Comparison of ENCODE assay signal across 14 cellular contexts in genomic region chr15:42215854-42216829, GRCh38. TPM values are rescaled to one million over a fixed set of nuclear protein-coding genes. Genes with fewer than 3 reads are reported as not detected.
A peak's percentile ranks its signal among the peaks of the same experiment; 100 is the strongest.
DNase-seq lines count a peak whose midpoint lies in the region; ATAC-seq, FAIRE-seq and TF ChIP-seq lines count a peak whose summit lies in the region.
"Had no signal": no experiment of that assay in that cellular context is flagged by ENCODE, and none has a peak within 500 bp of the region (broad histone marks: within the 10 kb centered on the region; RNA-seq: fewer than 3 reads in every experiment).

No MANE protein-coding gene starts in this region.

- H3K9me3 ChIP-seq in SK-N-SH: no peaks in the 10 kb centered on the region
- H3K9me3 ChIP-seq: esophagus muscularis mucosa, vagina had no signal

- H3K27me3 ChIP-seq in BJ (ENCODE audit: control insufficient read depth, insufficient read depth, low read length): no peaks in the 10 kb centered on the region
- no peaks in the 10 kb centered on the region for H3K27me3 ChIP-seq in SK-N-SH (ENCODE audit: insufficient read depth)
- H3K27me3 ChIP-seq: esophagus muscularis mucosa, vagina had no signal

- intact Hi-C loops in Calu3 (cut with micrococcal nuclease; ENCODE audit: unreplicated experiment): no loop called here

- H3K4me3 ChIP-seq in BJ (ENCODE audit: low read depth, low read length): no peak overlapping the region
- H3K4me3 ChIP-seq in SK-N-SH (ENCODE audit: low read depth in 2 of 2, low read length in 1 of 2): no peak overlapping the region
- H3K4me3 ChIP-seq in fibroblast of mammary gland (ENCODE audit: control insufficient read depth, low read depth, low read length): no peak overlapping the region
- H3K4me3 ChIP-seq: esophagus muscularis mucosa, vagina had no signal

- H3K9me3 Mint-ChIP-seq in Calu3 (ENCODE audit: low read depth, unreplicated experiment): no peaks in the 10 kb centered on the region
- H3K9me3 Mint-ChIP-seq: natural killer cell treated with Interleukin-12 subunit alpha and Interleukin-12 subunit beta and Interleukin-15 and Interleukin-18, amount 100 ng/mL, for 72 hours had no signal

- POLR2A ChIA-PET in BJ (lab: Charles Lee) (no interaction called here), SK-N-SH (lab: Yijun Ruan, JAX) (no interaction called here)

- H3K36me3 ChIP-seq in BJ (ENCODE audit: control insufficient read depth, insufficient read depth, low read length) (peaks cover 3% of the 10 kb centered on the region), SK-N-SH (replicated peaks in 1 of 2; ENCODE audit: control insufficient read depth in 1 of 2, insufficient read depth in 2 of 2, low read length in 1 of 2) (peaks cover 69 to 72% of the 10 kb centered on the region in 2 experiments)

- H3K9me2 ChIP-seq in SK-N-SH: no peaks in the 10 kb centered on the region

- peak; percentile 14 for TF ChIP-seq RAD21 in SK-N-SH (IDR thresholded peaks at IDR 0.05; ENCODE audit: low read length)

- no peaks in the 10 kb centered on the region for H3K4me1 Mint-ChIP-seq in Calu3 (ENCODE audit: low read depth, unreplicated experiment)

- H4K20me1 ChIP-seq in SK-N-SH (ENCODE audit: insufficient read depth): no peaks in the 10 kb centered on the region

- no peak overlapping the region for H3K4me3 Mint-ChIP-seq in Calu3 (ENCODE audit: low read depth, unreplicated experiment)
- H3K4me3 Mint-ChIP-seq: natural killer cell treated with Interleukin-12 subunit alpha and Interleukin-12 subunit beta and Interleukin-15 and Interleukin-18, amount 100 ng/mL, for 72 hours had no signal

- H3K4me1 ChIP-seq in SK-N-SH (ENCODE audit: control insufficient read depth in 1 of 2, insufficient read depth in 2 of 2, low read depth in 1 of 2, low read length in 1 of 2): no peaks in the 10 kb centered on the region
- H3K4me1 ChIP-seq: esophagus muscularis mucosa, vagina had no signal

- H3K79me2 ChIP-seq in SK-N-SH (ENCODE audit: insufficient read depth): peaks cover 10% of the 10 kb centered on the region; the same call in 1 of the 2 replicates

- FAIRE-seq in RCC 7860 (lab: Jason Lieb, UNC): no peak

- no peak overlapping the region for H3K27ac ChIP-seq in SK-N-SH (ENCODE audit: low read depth in 2 of 2, low read length in 1 of 2)
- H3K27ac ChIP-seq: esophagus muscularis mucosa, vagina had no signal

- no peak for TF ChIP-seq EP300 in SK-N-SH (IDR thresholded peaks at IDR 0.05; ENCODE audit: borderline replicate concordance in 1 of 2, low read depth in 1 of 2, low read length in 1 of 2)

- in situ Hi-C loops in GM13976 (cut with MboI; ENCODE audit: low sequenced_read_pairs, unreplicated experiment): no loop called here

- H3F3A ChIP-seq in SK-N-SH (replicated peaks; ENCODE audit: insufficient read depth): peaks cover 12% of the 10 kb centered on the region

- DNase-seq in BJ (ENCODE audit: low read depth) (no peak), GM13976 (ENCODE audit: low spot score) (no peak), SK-N-SH (no peak), fibroblast of mammary gland (ENCODE audit: low read depth) (peak; percentile 9), RCC 7860 (ENCODE audit: low spot score) (no peak), MV-4-11 (lab: John Stamatoyannopoulos, UW) (no peak), Calu3 (no peak)
- DNase-seq: activated CD8-positive, alpha-beta memory T cell treated with anti-CD3 and anti-CD28 coated beads for 24 hours; DMS79 treated with DMSO at 0.1 percent for 48 hours; NCI-H2029 had no signal

- ATAC-seq in HG03108 (IDR thresholded peaks at IDR 0.05; ENCODE audit: unreplicated experiment): no peak
- ATAC-seq: natural killer cell treated with Interleukin-12 subunit alpha and Interleukin-12 subunit beta and Interleukin-15 and Interleukin-18, amount 100 ng/mL, for 72 hours had no signal

- no peak overlapping the region for H2AFZ ChIP-seq in SK-N-SH (ENCODE audit: low read depth)

- peak; percentile 33 for TF ChIP-seq CTCF in BJ (IDR thresholded peaks at IDR 0.05; ENCODE audit: insufficient read depth, low read depth, low read length)
- peak; percentile 10 for TF ChIP-seq CTCF in GM13976 (IDR thresholded peaks at IDR 0.05; ENCODE audit: borderline replicate concordance, control extremely low read depth, extremely low read depth, insufficient read depth, missing control alignments)
- peak; percentile 13 for TF ChIP-seq CTCF in SK-N-SH (IDR thresholded peaks at IDR 0.05)
- no peak for TF ChIP-seq CTCF in fibroblast of mammary gland (conservative IDR thresholded peaks at IDR 0.05; ENCODE audit: control insufficient read depth, insufficient read depth, low read depth, low read length)
- TF ChIP-seq CTCF in Calu3 (IDR thresholded peaks at IDR 0.05; ENCODE audit: unreplicated experiment): no peak

- 96% methylated on average over 4 of the region's 4 CpGs for WGBS in SK-N-SH (ENCODE audit: low lambda C conversion rate)

- no peak overlapping the region for H3K9ac ChIP-seq in SK-N-SH

- H3K27ac Mint-ChIP-seq in Calu3 (ENCODE audit: unreplicated experiment): no peak overlapping the region

- no TSS peak for BruUV-seq in Calu3 (replicated peaks; lab: Mats Ljungman, UMichigan)

- CTCF ChIA-PET in BJ (lab: Yijun Ruan, JAX): interaction anchor here (1.0 to 1.1 kb wide), 3 partner anchors 12 to 213 kb away, joined by 3 read pairs; no protein-coding TSS in a partner anchor
- CTCF ChIA-PET in SK-N-SH (lab: Yijun Ruan, JAX): no interaction called here
- CTCF ChIA-PET in Calu3 (lab: Charles Lee): no interaction called here

- no peak overlapping the region for H3K4me2 ChIP-seq in SK-N-SH

- no peaks in the 10 kb centered on the region for H3K27me3 Mint-ChIP-seq in Calu3 (ENCODE audit: unreplicated experiment)
- H3K27me3 Mint-ChIP-seq: natural killer cell treated with Interleukin-12 subunit alpha and Interleukin-12 subunit beta and Interleukin-15 and Interleukin-18, amount 100 ng/mL, for 72 hours had no signal

- H3K36me3 Mint-ChIP-seq in Calu3 (ENCODE audit: insufficient read depth, unreplicated experiment): peaks cover 6% of the 10 kb centered on the region

TF ChIP-seq in SK-N-SH, 30 proteins besides CTCF, POLR2A, EP300 and RAD21:
- no peak for TF ChIP-seq MEF2A (IDR thresholded peaks at IDR 0.05; ENCODE audit: borderline replicate concordance, low read depth)

RNA-seq across cellular contexts. Expression of gene VPS39, which starts 8.0 kb away (rescaled TPM):
- polyA plus RNA-seq in BJ (2011; rRNA removed) (54.7 and 79.5 TPM in 2 replicates), SK-N-SH (2012; rRNA removed) (61.1 and 68.4 TPM in 2 replicates)
- polyA minus RNA-seq in BJ (2011; rRNA and poly(A)+ RNA removed): 41.1 and 42.4 TPM in 2 replicates
- 32.8 and 47.3 TPM in 2 replicates for polyA plus RNA-seq in SK-N-SH (2012; cell fraction: cytosol; rRNA removed)
- 174 and 206 TPM in 2 replicates for polyA plus RNA-seq in SK-N-SH (2012; cell fraction: nucleus; rRNA removed)
- total RNA-seq in Calu3 (2022): 32.5 and 34.6 TPM in 2 replicates

RNA-seq across cellular contexts. Expression of gene GANC, which starts 56.9 kb away (rescaled TPM):
- 12.9 and 22.5 TPM in 2 replicates for polyA plus RNA-seq in BJ (2011; rRNA removed)
- polyA minus RNA-seq in BJ (2011; rRNA and poly(A)+ RNA removed): 17.2 and 17.8 TPM in 2 replicates
- polyA plus RNA-seq in SK-N-SH (2012; rRNA removed): 6.8 and 10.3 TPM in 2 replicates
- polyA plus RNA-seq in SK-N-SH (2012; cell fraction: cytosol; rRNA removed): 6.8 and 6.9 TPM in 2 replicates
- polyA plus RNA-seq in SK-N-SH (2012; cell fraction: nucleus; rRNA removed): 12.7 and 22.0 TPM in 2 replicates
- total RNA-seq in Calu3 (2022): 10.8 and 12.7 TPM in 2 replicates

RNA-seq across cellular contexts. Expression of gene TMEM87A, which starts 57.1 kb away (rescaled TPM):
- polyA plus RNA-seq in BJ (2011; rRNA removed) (25.1 and 39.3 TPM in 2 replicates), SK-N-SH (2012; rRNA removed) (20.8 and 23.2 TPM in 2 replicates)
- 28.2 and 41.9 TPM in 2 replicates for polyA minus RNA-seq in BJ (2011; rRNA and poly(A)+ RNA removed)
- polyA plus RNA-seq in SK-N-SH (2012; cell fraction: cytosol; rRNA removed): 21.3 and 23.0 TPM in 2 replicates
- polyA plus RNA-seq in SK-N-SH (2012; cell fraction: nucleus; rRNA removed): 19.2 and 36.5 TPM in 2 replicates
- 30.1 and 31.2 TPM in 2 replicates for total RNA-seq in Calu3 (2022)

RNA-seq across cellular contexts. Expression of gene PLA2G4F, which starts 59.7 kb away (rescaled TPM):
- polyA plus RNA-seq in BJ (2011; rRNA removed) (not detected in 2 replicates), SK-N-SH (2012; rRNA removed) (not detected in 2 replicates)
- polyA minus RNA-seq in BJ (2011; rRNA and poly(A)+ RNA removed): not detected in 2 replicates
- not detected in 2 replicates for polyA plus RNA-seq in SK-N-SH (2012; cell fraction: cytosol; rRNA removed)
- polyA plus RNA-seq in SK-N-SH (2012; cell fraction: nucleus; rRNA removed): 0.01 TPM in 2 replicates
- total RNA-seq in Calu3 (2022): 0.87 and 2.0 TPM in 2 replicates
- total RNA-seq: natural killer cell treated with Interleukin-12 subunit alpha and Interleukin-12 subunit beta and Interleukin-15 and Interleukin-18, amount 100 ng/mL, for 72 hours had no signal

Comparison
In these comparisons a context has a peak if more than half of its experiments do, and no peak if none do; other contexts are left out.
1. CTCF ChIP-seq: peak in BJ (single experiment), GM13976 (single experiment) and SK-N-SH (single experiment); none in fibroblast of mammary gland (single experiment) and Calu3 (single experiment).